ENCODE assay signal across 17 cellular contexts in the genomic region with DNA sequence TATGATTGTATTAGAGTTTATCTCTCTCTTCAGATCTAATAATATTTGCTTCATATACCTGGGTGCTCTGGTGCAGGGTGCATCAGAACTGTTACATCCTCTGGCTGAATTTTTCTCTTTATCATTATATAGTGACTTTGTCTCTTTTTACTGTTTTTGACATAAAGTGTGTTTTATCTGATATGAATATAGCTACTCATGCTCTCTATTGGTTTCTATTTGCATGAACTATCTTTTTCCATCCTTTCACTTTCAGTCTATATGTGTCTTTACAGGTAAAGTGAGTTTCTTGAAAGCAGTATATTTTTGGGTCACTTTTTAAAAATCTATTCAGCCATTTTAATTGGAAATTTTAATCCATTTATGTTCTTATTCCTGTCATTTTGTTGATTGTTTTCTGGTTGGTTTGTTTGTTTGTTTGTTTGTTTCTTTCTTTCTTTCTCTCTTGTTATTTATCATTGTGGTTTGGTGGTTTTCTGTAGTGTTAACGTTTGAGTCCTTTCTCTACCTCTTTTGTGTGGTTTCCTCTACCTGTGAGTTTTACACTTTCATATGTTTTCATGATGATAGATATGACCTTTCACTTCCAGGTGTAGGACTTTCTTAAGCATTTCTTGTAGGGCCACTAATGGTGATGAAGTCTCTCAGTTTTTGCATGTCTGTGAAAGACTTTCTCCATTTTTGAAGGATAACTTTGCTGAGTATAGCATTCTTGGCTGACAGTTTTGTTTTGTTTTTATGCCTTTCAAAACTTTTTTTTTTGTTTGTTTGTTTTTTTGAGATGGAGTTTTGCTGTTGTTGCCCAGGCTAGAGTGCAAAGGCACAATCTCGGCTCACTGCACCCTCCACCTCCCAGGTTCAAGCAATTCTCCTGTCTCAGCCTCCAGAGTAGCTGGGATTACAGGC. TPM values are rescaled to one million over a fixed set of nuclear protein-coding genes. Genes with fewer than 3 reads are reported as not detected.
A peak's percentile ranks its signal among the peaks of the same experiment; 100 is the strongest.
DNase-seq lines count a peak whose midpoint lies in the region; ATAC-seq and TF ChIP-seq lines count a peak whose summit lies in the region.
"Had no signal": no experiment of that assay in that cellular context is flagged by ENCODE, and none has a peak within 500 bp of the region (broad histone marks: within the 10 kb centered on the region; RNA-seq: fewer than 3 reads in every experiment).

No MANE protein-coding gene starts in this region.

- no peaks in the 10 kb centered on the region for H3K27me3 ChIP-seq in BLaER1 treated with 17β-estradiol and CSF1 and Interleukin-3, amounts not matched to agents 10 nM and 100 nM
- H3K27me3 ChIP-seq: vagina had no signal

- ATAC-seq in GM18517 (IDR thresholded peaks at IDR 0.05; ENCODE audit: unreplicated experiment) = peak; percentile 73
- peak; percentile 79 for ATAC-seq in GM21526 (IDR thresholded peaks at IDR 0.05; ENCODE audit: low FRiP score, unreplicated experiment)
- ATAC-seq in mucosa of descending colon = no peak

- peaks cover 64 to 80% (median 73%) of the 10 kb centered on the region in 11 experiments for H3K9me3 ChIP-seq in BLaER1 treated with 17β-estradiol and CSF1 and Interleukin-3, amounts not matched to agents 10 nM and 100 nM (replicated peaks in 1 of 11)
- H3K9me3 ChIP-seq in mucosa of descending colon = peaks cover 23% of the 10 kb centered on the region
- H3K9me3 ChIP-seq: prostate gland had no signal

- peak overlapping the region in 6 of 11 experiments; percentile 89 to 99 (median 98); a peak in 8 of 22 replicates for H3K27ac ChIP-seq in BLaER1 treated with 17β-estradiol and CSF1 and Interleukin-3, amounts not matched to agents 10 nM and 100 nM
- H3K27ac ChIP-seq: coronary artery, prostate gland, vagina had no signal

- peak overlapping the region in 3 of 10 experiments; percentile 2 to 32 (median 3); a peak in 3 of 20 replicates for H3K4me3 ChIP-seq in BLaER1 treated with 17β-estradiol and CSF1 and Interleukin-3, amounts not matched to agents 10 nM and 100 nM
- H3K4me3 ChIP-seq in mucosa of descending colon = no peak overlapping the region
- H3K4me3 ChIP-seq: coronary artery, lung, prostate gland, vagina had no signal

- intact Hi-C loops in mucosa of descending colon (cut with DNase I, micrococcal nuclease) = no loop called here

- no peak for TF ChIP-seq CTCF in mucosa of descending colon (IDR thresholded peaks at IDR 0.05)

- no peak overlapping the region for H3K9ac ChIP-seq in BLaER1 treated with 17β-estradiol and CSF1 and Interleukin-3, amounts not matched to agents 10 nM and 100 nM

- H4K20me1 ChIP-seq in BLaER1 treated with 17β-estradiol and CSF1 and Interleukin-3, amounts not matched to agents 10 nM and 100 nM = no peaks in the 10 kb centered on the region

- peaks cover 0 to 13% (median 6%) of the 10 kb centered on the region in 11 experiments; a peak in 9 of 22 replicates for H3K36me3 ChIP-seq in BLaER1 treated with 17β-estradiol and CSF1 and Interleukin-3, amounts not matched to agents 10 nM and 100 nM
- no peaks in the 10 kb centered on the region for H3K36me3 ChIP-seq in mucosa of descending colon (ENCODE audit: low read depth)
- H3K36me3 ChIP-seq: prostate gland, vagina had no signal

- DNase-seq in RPMI8226 (peak; percentile 44), occipital lobe (lab: John Stamatoyannopoulos, UW) (no peak), NCI-H748 (lab: John Stamatoyannopoulos, UW; ENCODE audit: unreplicated experiment) (no peak), mucosa of descending colon (no peak)
- no peak for DNase-seq in stimulated activated naive CD4-positive, alpha-beta T cell (lab: John Stamatoyannopoulos, UW)
- DNase-seq: activated T-cell treated with anti-CD3 and anti-CD28 coated beads, Interleukin-2, amount 50 U/mL, for 4 hours; COR-L47; naive B cell; SHP77 treated with DMSO at 0.1 percent for 48 hours; stimulated activated CD4-positive, alpha-beta T cell treated with anti-CD3 and anti-CD28 coated beads, Interleukin-15, amount 100 ng/mL, for 24 hours had no signal

- peaks cover 14 to 42% (median 37%) of the 10 kb centered on the region in 10 experiments for H3K4me1 ChIP-seq in BLaER1 treated with 17β-estradiol and CSF1 and Interleukin-3, amounts not matched to agents 10 nM and 100 nM
- no peaks in the 10 kb centered on the region for H3K4me1 ChIP-seq in mucosa of descending colon (ENCODE audit: low read depth)
- H3K4me1 ChIP-seq: prostate gland, vagina had no signal

- no peak overlapping the region for H3K4me2 ChIP-seq in BLaER1 treated with 17β-estradiol and CSF1 and Interleukin-3, amounts not matched to agents 10 nM and 100 nM

RNA-seq across cellular contexts. Expression of a gene that starts 54.9 kb away (rescaled TPM):
- total RNA-seq in occipital lobe (106 TPM), mucosa of descending colon (10 to 100 TPM; 37.9 to 51.7 (median 46.7) TPM)
